In genomic region chr4:4471195-4471594, GRCh38 we compare ENCODE assay signal across 33 cellular contexts.
"Had no signal": no experiment of that assay in that cellular context is flagged by ENCODE, and none has a peak within 500 bp of the region (broad histone marks: within the 10 kb centered on the region; RNA-seq: fewer than 3 reads in every experiment).

No MANE protein-coding gene starts in this region.

- H3K27ac ChIP-seq: body of pancreas, cardiac muscle cell, coronary artery, dorsolateral prefrontal cortex, WERI-Rb-1 had no signal

- H3K4me1 Mint-ChIP-seq: activated B cell treated with CpG ODN at 0.5 μM for 24 hours, endodermal cell had no signal

- H3K9me3 ChIP-seq: adrenal gland, body of pancreas had no signal

- H3K27me3 Mint-ChIP-seq: activated B cell treated with CpG ODN at 0.5 μM for 24 hours; activated CD8-positive, alpha-beta T cell treated with anti-CD3 and anti-CD28 coated beads for 36 hours; activated T-helper 17 cell treated with anti-CD3 and anti-CD28 coated beads, Interleukin-2, amount 50 U/mL, for 72 hours; central memory CD8-positive, alpha-beta T cell; dendritic cell treated with granulocyte-macrophage colony-stimulating factor and Interleukin-4, amounts not matched to agents 40 ng/mL and 50 ng/mL, for 4 days; T-cell had no signal

- H3K27ac Mint-ChIP-seq: activated B cell treated with CpG ODN at 0.5 μM for 24 hours; activated CD8-positive, alpha-beta T cell treated with anti-CD3 and anti-CD28 coated beads for 36 hours; activated naive CD4-positive, alpha-beta T cell treated with anti-CD3 and anti-CD28 coated beads, Interleukin-2, amount 50 U/mL, for 72 hours; activated T-helper 17 cell treated with anti-CD3 and anti-CD28 coated beads, Interleukin-2, amount 50 U/mL, for 72 hours; dendritic cell treated with granulocyte-macrophage colony-stimulating factor and Interleukin-4, amounts not matched to agents 40 ng/mL and 50 ng/mL, for 4 days; endodermal cell; T-cell; T-helper 1 cell treated with Interleukin-12 subunit alpha and Interleukin-12 subunit beta and Interleukin-4 antibody, amounts not matched to agents 30 μg/mL and 1 μg/mL, for 36 hours; T-helper 2 cell treated with Interferon-gamma antibody and Interleukin-4, amounts not matched to agents 5 μg/mL and 100 μg/mL, for 36 hours had no signal

- H3K9me3 Mint-ChIP-seq: activated CD8-positive, alpha-beta T cell treated with anti-CD3 and anti-CD28 coated beads for 36 hours; activated T-cell treated with anti-CD3 and anti-CD28 coated beads, Interleukin-2, amount 50 U/mL, for 4 hours; activated T-helper 17 cell treated with anti-CD3 and anti-CD28 coated beads, Interleukin-2, amount 50 U/mL, for 72 hours; central memory CD8-positive, alpha-beta T cell; dendritic cell treated with granulocyte-macrophage colony-stimulating factor and Interleukin-4, amounts not matched to agents 40 ng/mL and 50 ng/mL, for 4 days; T-helper 1 cell treated with Interleukin-12 subunit alpha and Interleukin-12 subunit beta and Interleukin-4 antibody, amounts not matched to agents 30 μg/mL and 1 μg/mL, for 36 hours; T-helper 2 cell treated with Interferon-gamma antibody and Interleukin-4, amounts not matched to agents 5 μg/mL and 100 μg/mL, for 36 hours had no signal

- ATAC-seq: activated CD4-positive, CD25-positive, alpha-beta regulatory T cell treated with anti-CD3 and anti-CD28 coated beads, Interleukin-2, amount 50 U/mL, for 24 hours; activated CD8-positive, alpha-beta T cell treated with anti-CD3 and anti-CD28 coated beads for 36 hours; activated naive CD4-positive, alpha-beta T cell treated with anti-CD3 and anti-CD28 coated beads, Interleukin-2, amount 50 U/mL, for 72 hours; activated T-cell treated with anti-CD3 and anti-CD28 coated beads, Interleukin-2, amount 50 U/mL, for 4 hours; activated T-helper 17 cell treated with anti-CD3 and anti-CD28 coated beads, Interleukin-2, amount 50 U/mL, for 72 hours; body of pancreas; esophagus mucosa; T-cell had no signal

- H3K27me3 ChIP-seq: adrenal gland, body of pancreas, cardiac muscle cell, dorsolateral prefrontal cortex had no signal

- DNase-seq: activated B cell treated with CpG ODN at 0.5 μM for 24 hours; activated CD4-positive, alpha-beta T cell treated with anti-CD3 and anti-CD28 coated beads for 48 hours; activated CD4-positive, alpha-beta T cell treated with anti-CD3 and anti-CD28 coated beads, Interleukin-2, amount 50 U/mL, for 1 hour; activated CD4-positive, alpha-beta T cell treated with anti-CD3 and anti-CD28 coated beads, Interleukin-2, amount 50 U/mL, for 48 hours; activated CD8-positive, alpha-beta memory T cell treated with anti-CD3 and anti-CD28 coated beads for 24 hours; activated CD8-positive, alpha-beta T cell treated with anti-CD3 and anti-CD28 coated beads for 36 hours; activated effector memory CD4-positive, alpha-beta T cell treated with Interleukin-2 at 50 U/mL for 16 hours; activated gamma-delta T cell treated with Interleukin-2 at 50 U/mL for 16 hours; activated naive CD4-positive, alpha-beta T cell treated with Interleukin-2 at 50 U/mL for 16 hours; activated T-cell treated with anti-CD3 and anti-CD28 coated beads, Interleukin-2, amount 50 U/mL, for 4 hours; adrenal gland; amygdala; aorta; body of pancreas; dorsolateral prefrontal cortex; effector memory CD4-positive, alpha-beta T cell; endodermal cell; foreskin fibroblast; head of caudate nucleus; SW 1271; T-cell; T1000; WERI-Rb-1 had no signal

- H3K4me3 Mint-ChIP-seq: activated B cell treated with CpG ODN at 0.5 μM for 24 hours; activated CD8-positive, alpha-beta T cell treated with anti-CD3 and anti-CD28 coated beads for 36 hours; activated T-cell treated with anti-CD3 and anti-CD28 coated beads, Interleukin-2, amount 50 U/mL, for 4 hours; activated T-helper 17 cell treated with anti-CD3 and anti-CD28 coated beads, Interleukin-2, amount 50 U/mL, for 72 hours; central memory CD8-positive, alpha-beta T cell; dendritic cell treated with granulocyte-macrophage colony-stimulating factor and Interleukin-4, amounts not matched to agents 40 ng/mL and 50 ng/mL, for 4 days; endodermal cell; T-cell; T-helper 1 cell treated with Interleukin-12 subunit alpha and Interleukin-12 subunit beta and Interleukin-4 antibody, amounts not matched to agents 30 μg/mL and 1 μg/mL, for 36 hours; T-helper 2 cell treated with Interferon-gamma antibody and Interleukin-4, amounts not matched to agents 5 μg/mL and 100 μg/mL, for 36 hours had no signal

- H3K4me3 ChIP-seq: adrenal gland, body of pancreas, cardiac muscle cell, coronary artery, dorsolateral prefrontal cortex had no signal
